Comparison of ENCODE assay signal across 8 cellular contexts in genomic region chr11:73931039-73931645, GRCh38. TPM values are rescaled to one million over a fixed set of nuclear protein-coding genes. Genes with fewer than 3 reads are reported as not detected.
A peak's percentile ranks its signal among the peaks of the same experiment; 100 is the strongest.
DNase-seq lines count a peak whose midpoint lies in the region; ATAC-seq and TF ChIP-seq lines count a peak whose summit lies in the region.

No MANE protein-coding gene starts in this region.

- no peak overlapping the region for H3K9ac ChIP-seq in GM23248

- H3K36me3 ChIP-seq in CD4-positive, CD25-positive, alpha-beta regulatory T cell (ENCODE audit: control insufficient read depth, insufficient read depth, low read length) = peaks cover 40% of the 10 kb centered on the region
- H3K36me3 ChIP-seq in GM23248 (ENCODE audit: low read depth) = no peaks in the 10 kb centered on the region
- peaks cover 17 to 34% of the 10 kb centered on the region in 2 donors for H3K36me3 ChIP-seq in thyroid gland
- peaks cover 0 to 6% of the 10 kb centered on the region in 2 donors for H3K36me3 ChIP-seq in prostate gland

- H3K79me2 ChIP-seq in GM23248 (ENCODE audit: insufficient read depth) = no peaks in the 10 kb centered on the region

- no peaks in the 10 kb centered on the region for H3K27me3 Mint-ChIP-seq in CD4-positive, CD25-positive, alpha-beta regulatory T cell

- intact Hi-C loops in thyroid gland (cut with DNase I) = no loop called here
- intact Hi-C loops in prostate gland (cut with DNase I) = no loop called here

- WGBS in GM23248 (ENCODE audit: low coverage in 1 of 2, low lambda C conversion rate in 2 of 2, missing lambda C conversion rate in 2 of 2), 2 experiments = 63 to 65% methylated on average over 7 of the region's 7 CpGs
- 65 to 67% methylated on average over 7 of the region's 7 CpGs for WGBS in thyroid gland, 2 donors
- WGBS in prostate gland = 66% methylated on average over 7 of the region's 7 CpGs

- no peak overlapping the region for H3K4me3 ChIP-seq in CD4-positive, CD25-positive, alpha-beta regulatory T cell (ENCODE audit: low read depth, low read length)
- H3K4me3 ChIP-seq in GM23248 = no peak overlapping the region
- no peak overlapping the region for H3K4me3 ChIP-seq in thyroid gland (replicated peaks in 1 of 3)
- H3K4me3 ChIP-seq in prostate gland = no peak overlapping the region

- no peak overlapping the region for H3K27ac Mint-ChIP-seq in CD4-positive, CD25-positive, alpha-beta regulatory T cell

- ATAC-seq in CD4-positive, CD25-positive, alpha-beta regulatory T cell (ENCODE audit: low read depth in 2 of 2) = peak; percentile 34 to 43

- H3K9me3 ChIP-seq in CD4-positive, CD25-positive, alpha-beta regulatory T cell (ENCODE audit: control insufficient read depth in 2 of 2, low read length in 2 of 2) = no peaks in the 10 kb centered on the region
- H3K9me3 ChIP-seq in GM23248 (ENCODE audit: low read depth) (no peaks in the 10 kb centered on the region), thyroid gland (no peaks in the 10 kb centered on the region), prostate gland (no peaks in the 10 kb centered on the region)

- no peak overlapping the region for H3K4me3 Mint-ChIP-seq in CD4-positive, CD25-positive, alpha-beta regulatory T cell

- no peak overlapping the region for H3K4me2 ChIP-seq in GM23248 (ENCODE audit: unreplicated experiment)

- H3K27me3 ChIP-seq in CD4-positive, CD25-positive, alpha-beta regulatory T cell (ENCODE audit: control insufficient read depth, insufficient read depth, low read length) = no peaks in the 10 kb centered on the region
- no peaks in the 10 kb centered on the region for H3K27me3 ChIP-seq in GM23248 (replicated peaks; ENCODE audit: insufficient read depth)
- H3K27me3 ChIP-seq in thyroid gland = no peaks in the 10 kb centered on the region
- no peaks in the 10 kb centered on the region for H3K27me3 ChIP-seq in prostate gland (replicated peaks; ENCODE audit: insufficient read depth)

- no peaks in the 10 kb centered on the region for H3K9me2 ChIP-seq in GM23248 (ENCODE audit: insufficient read depth)

- in situ Hi-C loops in GM23248 (cut with MboI) = no loop called here

- peak overlapping the region; percentile 63; the same call in 1 of the 2 replicates for H2AFZ ChIP-seq in GM23248

- no peaks in the 10 kb centered on the region for H3K4me1 ChIP-seq in CD4-positive, CD25-positive, alpha-beta regulatory T cell (ENCODE audit: control insufficient read depth, insufficient read depth, low read length, poor library complexity, severe bottlenecking)
- H3K4me1 ChIP-seq in GM23248 (ENCODE audit: insufficient read depth) (no peaks in the 10 kb centered on the region), thyroid gland (peaks cover 0 to 10% of the 10 kb centered on the region in 2 donors), prostate gland (replicated peaks) (no peaks in the 10 kb centered on the region)

- 0 out of 2 replicates have a peak, but pooled peaks cover 5% of the 10 kb centered on the region for H3F3A ChIP-seq in GM23248 (ENCODE audit: insufficient read depth)

- H3K9me3 Mint-ChIP-seq in CD4-positive, CD25-positive, alpha-beta regulatory T cell = no peaks in the 10 kb centered on the region

- no peak for TF ChIP-seq POLR2A in thyroid gland (IDR thresholded peaks at IDR 0.05)
- no peak for TF ChIP-seq POLR2A in prostate gland (IDR thresholded peaks at IDR 0.05)

- peaks cover 0 to 2% (median 0%) of the 10 kb centered on the region in 4 donors for H3K4me1 Mint-ChIP-seq in CD4-positive, CD25-positive, alpha-beta regulatory T cell

- no peak overlapping the region for H3K27ac ChIP-seq in CD4-positive, CD25-positive, alpha-beta regulatory T cell (ENCODE audit: insufficient read depth, low read length, poor library complexity, severe bottlenecking)
- no peak overlapping the region for H3K27ac ChIP-seq in GM23248
- H3K27ac ChIP-seq in thyroid gland = no peak overlapping the region
- H3K27ac ChIP-seq in prostate gland = no peak overlapping the region

- H3K36me3 Mint-ChIP-seq in CD4-positive, CD25-positive, alpha-beta regulatory T cell = peaks cover 27% of the 10 kb centered on the region

- no peaks in the 10 kb centered on the region for H4K20me1 ChIP-seq in GM23248 (ENCODE audit: insufficient read depth)

- peak in 4 of 6 experiments; percentile 18 to 61 (median 42) for TF ChIP-seq CTCF in thyroid gland (IDR thresholded peaks at IDR 0.05)
- peak in 2 of 4 experiments; percentile 27 to 38 for TF ChIP-seq CTCF in prostate gland (IDR thresholded peaks at IDR 0.05)

- DNase-seq in CD4-positive, CD25-positive, alpha-beta regulatory T cell = peak in 2 of 3 donors; percentile 16 to 72
- peak; percentile 89 for DNase-seq in GM23248
- peak; percentile 68 for DNase-seq in NCI-H2196 (lab: John Stamatoyannopoulos, UW; ENCODE audit: unreplicated experiment)
- peak; percentile 90 for DNase-seq in amniotic epithelial cell (ENCODE audit: low read depth)
- DNase-seq in iPS-NIHi7 (ENCODE audit: extremely low spot score) = peak; percentile 83
- DNase-seq in thyroid gland = peak; percentile 42 to 48
- no peak for DNase-seq in effector CD8-positive, alpha-beta T cell (lab: John Stamatoyannopoulos, UW)
- DNase-seq in prostate gland (ENCODE audit: low spot score) = no peak

RNA-seq across cellular contexts. Expression of gene DNAJB13, which starts 19.7 kb away (rescaled TPM):
- not detected for total RNA-seq in CD4-positive, CD25-positive, alpha-beta regulatory T cell
- polyA plus RNA-seq in CD4-positive, CD25-positive, alpha-beta regulatory T cell = under 1 TPM in 2 of 4 donors, not detected in 2; 0.32 to 0.33 TPM
- not detected in 2 replicates for total RNA-seq in GM23248 (2014; rRNA removed; shearing (Covaris generic))
- 0.41 TPM in 2 replicates for polyA plus RNA-seq in GM23248 (2016; fragmentation: Nextera tagmentation; extraction: Ambion mirVana)
- total RNA-seq in thyroid gland (under 1 TPM in 1 of 4 donors, not detected in 3; 0.75 TPM), prostate gland (1 to 10 TPM in 1 of 2 donors, under 1 TPM in 1; 0.59 to 1.9 TPM)

RNA-seq across cellular contexts. Expression of gene UCP2, which starts 51.5 kb away (rescaled TPM):
- total RNA-seq in CD4-positive, CD25-positive, alpha-beta regulatory T cell = 850 TPM
- polyA plus RNA-seq in CD4-positive, CD25-positive, alpha-beta regulatory T cell = 1,000 to 10,000 TPM; 1,262 to 2,276 (median 1,740) TPM
- 2.4 TPM in 1 of 2 replicates, not detected in the other for total RNA-seq in GM23248 (2014; rRNA removed; shearing (Covaris generic))
- polyA plus RNA-seq in GM23248 (2016; fragmentation: Nextera tagmentation; extraction: Ambion mirVana) = 2.0 and 2.8 TPM in 2 replicates
- 10 to 100 TPM; 41.4 to 97.0 (median 52.5) TPM for total RNA-seq in thyroid gland
- total RNA-seq in prostate gland = 10 to 100 TPM; 13.6 to 23.1 TPM

RNA-seq across cellular contexts. Expression of gene PAAF1, which starts 54.3 kb away (rescaled TPM):
- total RNA-seq in CD4-positive, CD25-positive, alpha-beta regulatory T cell = 13.7 TPM
- 10 to 100 TPM; 25.4 to 28.2 (median 27.0) TPM for polyA plus RNA-seq in CD4-positive, CD25-positive, alpha-beta regulatory T cell
- total RNA-seq in GM23248 (2014; rRNA removed; shearing (Covaris generic)) = 6.2 and 6.7 TPM in 2 replicates
- 24.1 and 27.2 TPM in 2 replicates for polyA plus RNA-seq in GM23248 (2016; fragmentation: Nextera tagmentation; extraction: Ambion mirVana)
- 10 to 100 TPM; 10.0 to 23.3 (median 15.9) TPM for total RNA-seq in thyroid gland
- total RNA-seq in prostate gland = 10 to 100 TPM; 15.6 to 28.3 TPM

RNA-seq across cellular contexts. Expression of gene COA4, which starts 54.5 kb away (rescaled TPM):
- total RNA-seq in CD4-positive, CD25-positive, alpha-beta regulatory T cell = 30.5 TPM
- 10 to 100 TPM; 54.4 to 79.7 (median 69.4) TPM for polyA plus RNA-seq in CD4-positive, CD25-positive, alpha-beta regulatory T cell
- total RNA-seq in GM23248 (2014; rRNA removed; shearing (Covaris generic)) = 67.7 and 79.0 TPM in 2 replicates
- polyA plus RNA-seq in GM23248 (2016; fragmentation: Nextera tagmentation; extraction: Ambion mirVana) = 78.5 and 84.0 TPM in 2 replicates
- total RNA-seq in thyroid gland (100 to 1,000 TPM in 2 of 4 donors, 10 to 100 TPM in 2; 62.9 to 117 (median 103) TPM), prostate gland (100 to 1,000 TPM in 1 of 2 donors, 10 to 100 TPM in 1; 57.0 to 136 TPM)

Comparison
In these comparisons a context has a peak if more than half of its experiments do, and no peak if none do; other contexts are left out.
1. DNase-seq: peak in CD4-positive, CD25-positive, alpha-beta regulatory T cell (2 of 3), GM23248 (single experiment), NCI-H2196 (single experiment), amniotic epithelial cell (single experiment), iPS-NIHi7 (single experiment) and thyroid gland (2 of 2); none in effector CD8-positive, alpha-beta T cell (single experiment) and prostate gland (single experiment).